ENCODE assay signal across 1 cellular context in genomic region chr10:128150551-128150950, GRCh38.
TF ChIP-seq lines count a peak whose summit lies in the region.

No MANE protein-coding gene starts in this region.

TF ChIP-seq in GM23338, 12 proteins besides CTCF, POLR2A, EP300 and RAD21 (continued from another document):
- TF ChIP-seq ZNF462 (CRISPR knock-in tag; IDR thresholded peaks at IDR 0.05) (no peak), STAT1 (IDR thresholded peaks at IDR 0.05; ENCODE audit: unreplicated experiment) (no peak)
TF ChIP-seq in GM23338: peak in this region for 0.
